ENCODE assay signal across 8 cellular contexts in the genomic region with DNA sequence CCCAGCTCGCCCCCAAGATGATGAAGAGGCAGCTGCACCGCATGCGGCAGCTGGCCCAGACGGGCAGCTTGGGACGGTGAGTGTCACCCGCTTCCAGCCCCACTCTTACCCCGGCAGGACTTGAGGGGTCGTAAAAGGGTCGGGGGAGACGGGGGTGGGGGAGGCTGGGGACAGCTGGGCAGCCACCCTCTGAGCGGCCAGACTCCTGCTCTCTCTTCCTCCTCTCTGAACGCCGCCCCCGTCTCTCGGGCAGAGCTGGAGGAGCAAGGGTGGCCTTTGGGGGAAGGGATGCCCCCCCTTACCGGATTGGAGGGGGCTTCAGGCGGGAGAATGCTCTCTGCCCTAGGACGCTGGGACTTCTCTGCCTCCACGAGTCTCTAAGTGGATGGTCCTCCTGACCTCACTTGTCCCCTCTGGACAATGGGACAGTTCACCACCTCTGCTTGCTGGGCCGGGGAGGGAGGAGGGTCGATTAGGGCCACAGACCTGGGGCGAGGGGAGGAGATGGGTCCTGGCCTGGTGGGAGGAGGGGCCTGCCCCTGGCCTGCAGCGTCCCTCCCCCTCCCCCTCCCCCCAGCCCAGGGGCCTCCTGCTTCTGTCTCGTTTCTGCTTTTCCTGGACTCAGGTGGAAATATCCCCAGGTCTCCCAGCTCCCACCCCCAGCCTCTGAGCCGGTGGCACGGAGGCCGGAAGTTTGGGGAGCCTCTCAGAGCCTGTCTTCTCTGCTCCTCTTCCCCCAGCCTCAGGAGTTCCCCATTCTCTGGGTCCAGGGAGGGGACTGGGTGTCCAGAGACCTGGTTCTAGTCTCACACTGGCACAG. TPM values are rescaled to one million over a fixed set of nuclear protein-coding genes. Genes with fewer than 3 reads are reported as not detected.
DNase-seq lines count a peak whose midpoint lies in the region; ATAC-seq, FAIRE-seq and TF ChIP-seq lines count a peak whose summit lies in the region.

No MANE protein-coding gene starts in this region.

- peaks cover 27 to 39% of the 10 kb centered on the region in 2 donors for H3K36me3 Mint-ChIP-seq in CD14-positive monocyte
- peaks cover 4% of the 10 kb centered on the region for H3K36me3 Mint-ChIP-seq in astrocyte (ENCODE audit: low read depth, unreplicated experiment)

- 2% methylated on average over 17 of the region's 27 CpGs; no CpG with 5 or more reads in 1 of the 2 donors for WGBS in transverse colon (ENCODE audit: low coverage in 1 of 2), 2 donors

- peaks cover 50% of the 10 kb centered on the region for H3K4me1 ChIP-seq in KMS-11 (ENCODE audit: low read depth, poor library complexity, severe bottlenecking)
- peaks cover 29% of the 10 kb centered on the region for H3K4me1 ChIP-seq in astrocyte (ENCODE audit: insufficient read depth, low read length)
- peaks cover 4 to 85% of the 10 kb centered on the region in 2 donors for H3K4me1 ChIP-seq in left lung
- H3K4me1 ChIP-seq in transverse colon = peaks cover 51 to 86% (median 71%) of the 10 kb centered on the region in 4 donors

- H3K27me3 Mint-ChIP-seq in CD14-positive monocyte (ENCODE audit: low read depth in 3 of 3) = peaks cover 0 to 2% (median 0%) of the 10 kb centered on the region in 3 donors
- H3K27me3 Mint-ChIP-seq in astrocyte (ENCODE audit: low read depth, unreplicated experiment) = no peaks in the 10 kb centered on the region

- H3K27me3 ChIP-seq in KMS-11 (ENCODE audit: insufficient read depth, low read depth) (no peaks in the 10 kb centered on the region), astrocyte (ENCODE audit: insufficient read depth, low read length) (no peaks in the 10 kb centered on the region), left lung (no peaks in the 10 kb centered on the region), transverse colon (no peaks in the 10 kb centered on the region)

- intact Hi-C loops in CD14-positive monocyte (cut with micrococcal nuclease) = loop anchor here (5.0 to 10.0 kb wide), 2 partner anchors 33 to 95 kb away; a partner anchor contains a TSS
- intact Hi-C loops in left lung (cut with DNase I) = loop anchor here in 1 of 2 donors (5.0 to 10.0 kb wide), 2 partner anchors 42 to 145 kb away; no protein-coding TSS in a partner anchor
- intact Hi-C loops in transverse colon (cut with DNase I; ENCODE audit: low total_unique reads) = loop anchor here (10.0 kb wide), 1 partner anchor 155 kb away; no protein-coding TSS in a partner anchor

- no peak for TF ChIP-seq POLR2A in transverse colon (IDR thresholded peaks at IDR 0.05)

- FAIRE-seq in astrocyte (lab: Jason Lieb, UNC) = no peak

- H3K4me3 Mint-ChIP-seq in CD14-positive monocyte (peak overlapping the region; percentile 99 to 100), astrocyte (ENCODE audit: unreplicated experiment) (peak overlapping the region; percentile 87)

- no peak for ATAC-seq in left lung
- no peak for ATAC-seq in HG03097 (IDR thresholded peaks at IDR 0.05; ENCODE audit: low FRiP score, unreplicated experiment)
- ATAC-seq in omental fat pad (ENCODE audit: low FRiP score) = no peak

- H3K36me3 ChIP-seq in KMS-11 (ENCODE audit: insufficient read depth) (no peaks in the 10 kb centered on the region), astrocyte (ENCODE audit: insufficient read depth, low read length) (no peaks in the 10 kb centered on the region), left lung (peaks cover 0 to 34% of the 10 kb centered on the region in 2 donors), transverse colon (no peaks in the 10 kb centered on the region)

- H3K27ac ChIP-seq in KMS-11 = no peak overlapping the region
- H3K27ac ChIP-seq in astrocyte (ENCODE audit: low read depth, low read length) = no peak overlapping the region
- peak overlapping the region; percentile 39 to 95 for H3K27ac ChIP-seq in left lung
- H3K27ac ChIP-seq in transverse colon = peak overlapping the region; percentile 89 to 93 (median 92)

- H3K27ac Mint-ChIP-seq in CD14-positive monocyte = peak overlapping the region; percentile 92 to 97 (median 95)
- H3K27ac Mint-ChIP-seq in astrocyte (ENCODE audit: unreplicated experiment) = no peak overlapping the region

- in situ Hi-C loops in transverse colon (cut with MboI; ENCODE audit: low pct_ligation_motif_present in 1 of 4, low pct_unique_long_range_greater_than_20kb in 1 of 4, low sequenced_read_pairs in 3 of 4) = loop anchor here in 1 of 4 donors (5.0 kb wide), 1 partner anchor 42 kb away; no protein-coding TSS in a partner anchor

- no peaks in the 10 kb centered on the region for H3K9me3 ChIP-seq in astrocyte (ENCODE audit: insufficient read depth, low read depth, low read length)
- no peaks in the 10 kb centered on the region for H3K9me3 ChIP-seq in left lung
- H3K9me3 ChIP-seq in transverse colon = no peaks in the 10 kb centered on the region

- H3K79me2 ChIP-seq in KMS-11 (ENCODE audit: insufficient read depth, low read depth) (no peaks in the 10 kb centered on the region; the same call in 1 of the 2 replicates), astrocyte (ENCODE audit: insufficient read depth, low read length) (peaks cover 4% of the 10 kb centered on the region)

- H3K9ac ChIP-seq in KMS-11 (peak overlapping the region; percentile 65; the same call in 1 of the 2 replicates), astrocyte (ENCODE audit: low read length) (peak overlapping the region; percentile 75)

- no peak for TF ChIP-seq EP300 in transverse colon (IDR thresholded peaks at IDR 0.05; ENCODE audit: low read depth)

- H3K4me2 ChIP-seq in KMS-11 = peak overlapping the region; percentile 49
- peak overlapping the region; percentile 97 for H3K4me2 ChIP-seq in astrocyte (ENCODE audit: low read length)

- H3K4me1 Mint-ChIP-seq in CD14-positive monocyte = peaks cover 72% of the 10 kb centered on the region
- peaks cover 23% of the 10 kb centered on the region for H3K4me1 Mint-ChIP-seq in astrocyte (ENCODE audit: low read depth, unreplicated experiment)

- peaks cover 0 to 3% (median 0%) of the 10 kb centered on the region in 7 donors for H3K9me3 Mint-ChIP-seq in CD14-positive monocyte
- no peaks in the 10 kb centered on the region for H3K9me3 Mint-ChIP-seq in astrocyte (ENCODE audit: unreplicated experiment)

- H3K4me3 ChIP-seq in KMS-11 (IDR thresholded peaks at IDR 0.05; ENCODE audit: insufficient read depth, low read depth, low read length) (no peak overlapping the region), astrocyte (ENCODE audit: insufficient read depth, low read depth, low read length) (peak overlapping the region; percentile 57), left lung (peak overlapping the region; percentile 45 to 74), transverse colon (peak overlapping the region; percentile 61 to 77 (median 72))

- TF ChIP-seq CTCF in CD14-positive monocyte (IDR thresholded peaks at IDR 0.05) (no peak), KMS-11 (conservative IDR thresholded peaks at IDR 0.05; ENCODE audit: low read depth, low read length) (no peak), astrocyte (IDR thresholded peaks at IDR 0.05; ENCODE audit: insufficient read depth, low read depth, low read length) (no peak), left lung (IDR thresholded peaks at IDR 0.05) (no peak), transverse colon (IDR thresholded peaks at IDR 0.05) (no peak), omental fat pad (IDR thresholded peaks at IDR 0.05) (no peak)

- DNase-seq in CD14-positive monocyte (ENCODE audit: low spot score) = peak; percentile 66
- no peak for DNase-seq in astrocyte (ENCODE audit: low read depth)
- no peak for DNase-seq in left lung
- DNase-seq in transverse colon = peak; percentile 47
- DNase-seq in omental fat pad (ENCODE audit: low spot score) = no peak
- DNase-seq in cerebellar cortex (ENCODE audit: low spot score) = no peak

- H4K20me1 ChIP-seq in KMS-11 (ENCODE audit: insufficient read depth) (no peaks in the 10 kb centered on the region), astrocyte (ENCODE audit: insufficient read depth, low read length) (peaks cover 10% of the 10 kb centered on the region)

- H2AFZ ChIP-seq in KMS-11 (ENCODE audit: low read depth) = peak overlapping the region; percentile 64
- H2AFZ ChIP-seq in astrocyte (ENCODE audit: low read depth, low read length) = peak overlapping the region; percentile 31

RNA-seq across cellular contexts. Expression of a gene that starts 0.5 kb away (rescaled TPM):
- polyA plus RNA-seq in CD14-positive monocyte = 10 to 100 TPM; 20.0 TPM
- total RNA-seq in astrocyte (26.5 and 31.6 TPM in 2 replicates), left lung (10 to 100 TPM; 14.0 to 40.7 TPM), transverse colon (100 to 1,000 TPM in 2 of 4 donors, 10 to 100 TPM in 2; 53.1 to 158 (median 84.7) TPM), omental fat pad (10 to 100 TPM in 1 of 4 donors, 1 to 10 TPM in 3; 3.6 to 11.5 (median 8.2) TPM)

RNA-seq across cellular contexts. Expression of a gene that starts 18.5 kb away (rescaled TPM):
- polyA plus RNA-seq in CD14-positive monocyte = 1 to 10 TPM; 1.0 to 4.3 TPM
- 18.9 and 22.4 TPM in 2 replicates for total RNA-seq in astrocyte
- total RNA-seq in left lung = 10 to 100 TPM in 1 of 2 donors, 1 to 10 TPM in 1; 8.3 to 10.1 TPM
- total RNA-seq in transverse colon = 100 to 1,000 TPM in 1 of 4 donors, 10 to 100 TPM in 3; 28.9 to 126 (median 50.7) TPM
- total RNA-seq in omental fat pad = 1 to 10 TPM; 3.8 to 5.4 (median 4.3) TPM

RNA-seq across cellular contexts. Expression of a gene that starts 31.3 kb away (rescaled TPM):
- polyA plus RNA-seq in CD14-positive monocyte = 10 to 100 TPM; 19.8 to 24.8 TPM
- 39.9 and 43.1 TPM in 2 replicates for total RNA-seq in astrocyte
- total RNA-seq in left lung = 10 to 100 TPM; 53.0 to 64.3 TPM
- total RNA-seq in transverse colon = 100 to 1,000 TPM in 1 of 4 donors, 10 to 100 TPM in 3; 60.1 to 142 (median 73.8) TPM
- 10 to 100 TPM; 28.7 to 50.7 (median 33.9) TPM for total RNA-seq in omental fat pad

RNA-seq across cellular contexts. Expression of a gene that starts 35.5 kb away (rescaled TPM):
- 1,000 to 10,000 TPM; 1,719 to 1,844 TPM for polyA plus RNA-seq in CD14-positive monocyte
- total RNA-seq in astrocyte = 240 and 260 TPM in 2 replicates
- total RNA-seq in left lung = 100 to 1,000 TPM; 826 to 851 TPM
- total RNA-seq in transverse colon = 100 to 1,000 TPM; 196 to 558 (median 224) TPM
- 1,000 to 10,000 TPM; 1,558 to 2,934 (median 2,167) TPM for total RNA-seq in omental fat pad

RNA-seq across cellular contexts. Expression of a gene that starts 46.2 kb away (rescaled TPM):
- polyA plus RNA-seq in CD14-positive monocyte = 10 to 100 TPM; 47.3 to 49.2 TPM
- total RNA-seq in astrocyte = 17.9 and 18.1 TPM in 2 replicates
- total RNA-seq in left lung = 10 to 100 TPM; 16.2 to 26.3 TPM
- 100 to 1,000 TPM in 1 of 4 donors, 10 to 100 TPM in 3; 44.1 to 143 (median 57.2) TPM for total RNA-seq in transverse colon
- 10 to 100 TPM; 16.4 to 34.8 (median 21.4) TPM for total RNA-seq in omental fat pad

Comparison
In these comparisons a context has a peak if more than half of its experiments do, and no peak if none do; other contexts are left out.
1. DNase-seq: peak in CD14-positive monocyte (single experiment) and transverse colon (single experiment); none in astrocyte (single experiment), left lung (0 of 2), omental fat pad (single experiment) and cerebellar cortex (single experiment).
2. H3K27ac ChIP-seq: peak in left lung (2 of 2) and transverse colon (4 of 4); none in KMS-11 (single experiment) and astrocyte (single experiment).